Comparison of ENCODE assay signal across 1 cellular context in the genomic region with DNA sequence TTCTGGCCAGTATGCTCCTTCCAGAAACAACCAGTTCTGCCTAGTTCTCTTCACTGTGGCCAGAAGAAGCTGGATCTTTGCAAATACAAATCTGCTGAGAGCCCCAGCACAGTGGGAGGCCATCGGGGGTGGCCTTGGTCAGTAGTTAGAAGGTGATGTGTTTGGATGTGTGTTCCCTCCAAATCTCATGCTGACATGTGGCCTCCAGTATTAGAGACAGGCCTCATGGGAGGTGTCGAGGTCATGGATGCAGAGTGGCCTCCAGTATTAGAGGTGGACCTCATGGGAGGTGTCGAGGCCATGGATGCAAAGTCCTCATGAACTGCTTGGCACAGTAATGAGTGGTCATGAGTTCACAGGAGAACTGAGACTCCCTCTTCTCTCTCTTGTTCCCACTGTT.
TF ChIP-seq lines count a peak whose summit lies in the region.

No MANE protein-coding gene starts in this region.

TF ChIP-seq in GM23338, 12 proteins besides CTCF, POLR2A, EP300 and RAD21 (continued from another document):
- TF ChIP-seq, protein P1, sequence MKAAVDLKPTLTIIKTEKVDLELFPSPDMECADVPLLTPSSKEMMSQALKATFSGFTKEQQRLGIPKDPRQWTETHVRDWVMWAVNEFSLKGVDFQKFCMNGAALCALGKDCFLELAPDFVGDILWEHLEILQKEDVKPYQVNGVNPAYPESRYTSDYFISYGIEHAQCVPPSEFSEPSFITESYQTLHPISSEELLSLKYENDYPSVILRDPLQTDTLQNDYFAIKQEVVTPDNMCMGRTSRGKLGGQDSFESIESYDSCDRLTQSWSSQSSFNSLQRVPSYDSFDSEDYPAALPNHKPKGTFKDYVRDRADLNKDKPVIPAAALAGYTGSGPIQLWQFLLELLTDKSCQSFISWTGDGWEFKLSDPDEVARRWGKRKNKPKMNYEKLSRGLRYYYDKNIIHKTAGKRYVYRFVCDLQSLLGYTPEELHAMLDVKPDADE (IDR thresholded peaks at IDR 0.05): no peak
- TF ChIP-seq, protein P2, sequence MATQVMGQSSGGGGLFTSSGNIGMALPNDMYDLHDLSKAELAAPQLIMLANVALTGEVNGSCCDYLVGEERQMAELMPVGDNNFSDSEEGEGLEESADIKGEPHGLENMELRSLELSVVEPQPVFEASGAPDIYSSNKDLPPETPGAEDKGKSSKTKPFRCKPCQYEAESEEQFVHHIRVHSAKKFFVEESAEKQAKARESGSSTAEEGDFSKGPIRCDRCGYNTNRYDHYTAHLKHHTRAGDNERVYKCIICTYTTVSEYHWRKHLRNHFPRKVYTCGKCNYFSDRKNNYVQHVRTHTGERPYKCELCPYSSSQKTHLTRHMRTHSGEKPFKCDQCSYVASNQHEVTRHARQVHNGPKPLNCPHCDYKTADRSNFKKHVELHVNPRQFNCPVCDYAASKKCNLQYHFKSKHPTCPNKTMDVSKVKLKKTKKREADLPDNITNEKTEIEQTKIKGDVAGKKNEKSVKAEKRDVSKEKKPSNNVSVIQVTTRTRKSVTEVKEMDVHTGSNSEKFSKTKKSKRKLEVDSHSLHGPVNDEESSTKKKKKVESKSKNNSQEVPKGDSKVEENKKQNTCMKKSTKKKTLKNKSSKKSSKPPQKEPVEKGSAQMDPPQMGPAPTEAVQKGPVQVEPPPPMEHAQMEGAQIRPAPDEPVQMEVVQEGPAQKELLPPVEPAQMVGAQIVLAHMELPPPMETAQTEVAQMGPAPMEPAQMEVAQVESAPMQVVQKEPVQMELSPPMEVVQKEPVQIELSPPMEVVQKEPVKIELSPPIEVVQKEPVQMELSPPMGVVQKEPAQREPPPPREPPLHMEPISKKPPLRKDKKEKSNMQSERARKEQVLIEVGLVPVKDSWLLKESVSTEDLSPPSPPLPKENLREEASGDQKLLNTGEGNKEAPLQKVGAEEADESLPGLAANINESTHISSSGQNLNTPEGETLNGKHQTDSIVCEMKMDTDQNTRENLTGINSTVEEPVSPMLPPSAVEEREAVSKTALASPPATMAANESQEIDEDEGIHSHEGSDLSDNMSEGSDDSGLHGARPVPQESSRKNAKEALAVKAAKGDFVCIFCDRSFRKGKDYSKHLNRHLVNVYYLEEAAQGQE (IDR thresholded peaks at IDR 0.05; ENCODE audit: unreplicated experiment): no peak
- TF ChIP-seq, protein P3, sequence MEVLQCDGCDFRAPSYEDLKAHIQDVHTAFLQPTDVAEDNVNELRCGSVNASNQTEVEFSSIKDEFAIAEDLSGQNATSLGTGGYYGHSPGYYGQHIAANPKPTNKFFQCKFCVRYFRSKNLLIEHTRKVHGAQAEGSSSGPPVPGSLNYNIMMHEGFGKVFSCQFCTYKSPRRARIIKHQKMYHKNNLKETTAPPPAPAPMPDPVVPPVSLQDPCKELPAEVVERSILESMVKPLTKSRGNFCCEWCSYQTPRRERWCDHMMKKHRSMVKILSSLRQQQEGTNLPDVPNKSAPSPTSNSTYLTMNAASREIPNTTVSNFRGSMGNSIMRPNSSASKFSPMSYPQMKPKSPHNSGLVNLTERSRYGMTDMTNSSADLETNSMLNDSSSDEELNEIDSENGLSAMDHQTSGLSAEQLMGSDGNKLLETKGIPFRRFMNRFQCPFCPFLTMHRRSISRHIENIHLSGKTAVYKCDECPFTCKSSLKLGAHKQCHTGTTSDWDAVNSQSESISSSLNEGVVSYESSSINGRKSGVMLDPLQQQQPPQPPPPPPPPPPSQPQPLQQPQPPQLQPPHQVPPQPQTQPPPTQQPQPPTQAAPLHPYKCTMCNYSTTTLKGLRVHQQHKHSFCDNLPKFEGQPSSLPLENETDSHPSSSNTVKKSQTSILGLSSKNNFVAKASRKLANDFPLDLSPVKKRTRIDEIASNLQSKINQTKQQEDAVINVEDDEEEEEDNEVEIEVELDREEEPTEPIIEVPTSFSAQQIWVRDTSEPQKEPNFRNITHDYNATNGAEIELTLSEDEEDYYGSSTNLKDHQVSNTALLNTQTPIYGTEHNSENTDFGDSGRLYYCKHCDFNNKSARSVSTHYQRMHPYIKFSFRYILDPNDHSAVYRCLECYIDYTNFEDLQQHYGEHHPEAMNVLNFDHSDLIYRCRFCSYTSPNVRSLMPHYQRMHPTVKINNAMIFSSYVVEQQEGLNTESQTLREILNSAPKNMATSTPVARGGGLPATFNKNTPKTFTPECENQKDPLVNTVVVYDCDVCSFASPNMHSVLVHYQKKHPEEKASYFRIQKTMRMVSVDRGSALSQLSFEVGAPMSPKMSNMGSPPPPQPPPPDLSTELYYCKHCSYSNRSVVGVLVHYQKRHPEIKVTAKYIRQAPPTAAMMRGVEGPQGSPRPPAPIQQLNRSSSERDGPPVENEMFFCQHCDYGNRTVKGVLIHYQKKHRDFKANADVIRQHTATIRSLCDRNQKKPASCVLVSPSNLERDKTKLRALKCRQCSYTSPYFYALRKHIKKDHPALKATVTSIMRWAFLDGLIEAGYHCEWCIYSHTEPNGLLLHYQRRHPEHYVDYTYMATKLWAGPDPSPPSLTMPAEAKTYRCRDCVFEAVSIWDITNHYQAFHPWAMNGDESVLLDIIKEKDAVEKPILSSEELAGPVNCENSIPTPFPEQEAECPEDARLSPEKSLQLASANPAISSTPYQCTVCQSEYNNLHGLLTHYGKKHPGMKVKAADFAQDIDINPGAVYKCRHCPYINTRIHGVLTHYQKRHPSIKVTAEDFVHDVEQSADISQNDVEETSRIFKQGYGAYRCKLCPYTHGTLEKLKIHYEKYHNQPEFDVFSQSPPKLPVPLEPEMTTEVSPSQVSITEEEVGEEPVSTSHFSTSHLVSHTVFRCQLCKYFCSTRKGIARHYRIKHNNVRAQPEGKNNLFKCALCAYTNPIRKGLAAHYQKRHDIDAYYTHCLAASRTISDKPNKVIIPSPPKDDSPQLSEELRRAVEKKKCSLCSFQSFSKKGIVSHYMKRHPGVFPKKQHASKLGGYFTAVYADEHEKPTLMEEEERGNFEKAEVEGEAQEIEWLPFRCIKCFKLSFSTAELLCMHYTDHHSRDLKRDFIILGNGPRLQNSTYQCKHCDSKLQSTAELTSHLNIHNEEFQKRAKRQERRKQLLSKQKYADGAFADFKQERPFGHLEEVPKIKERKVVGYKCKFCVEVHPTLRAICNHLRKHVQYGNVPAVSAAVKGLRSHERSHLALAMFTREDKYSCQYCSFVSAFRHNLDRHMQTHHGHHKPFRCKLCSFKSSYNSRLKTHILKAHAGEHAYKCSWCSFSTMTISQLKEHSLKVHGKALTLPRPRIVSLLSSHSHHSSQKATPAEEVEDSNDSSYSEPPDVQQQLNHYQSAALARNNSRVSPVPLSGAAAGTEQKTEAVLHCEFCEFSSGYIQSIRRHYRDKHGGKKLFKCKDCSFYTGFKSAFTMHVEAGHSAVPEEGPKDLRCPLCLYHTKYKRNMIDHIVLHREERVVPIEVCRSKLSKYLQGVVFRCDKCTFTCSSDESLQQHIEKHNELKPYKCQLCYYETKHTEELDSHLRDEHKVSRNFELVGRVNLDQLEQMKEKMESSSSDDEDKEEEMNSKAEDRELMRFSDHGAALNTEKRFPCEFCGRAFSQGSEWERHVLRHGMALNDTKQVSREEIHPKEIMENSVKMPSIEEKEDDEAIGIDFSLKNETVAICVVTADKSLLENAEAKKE (CRISPR knock-in tag; IDR thresholded peaks at IDR 0.05): no peak
- TF ChIP-seq JUNB (IDR thresholded peaks at IDR 0.05; ENCODE audit: unreplicated experiment): no peak
- TF ChIP-seq ZNF331 (CRISPR knock-in tag; IDR thresholded peaks at IDR 0.05; ENCODE audit: low read depth): no peak
- no peak for TF ChIP-seq EZH2 (IDR thresholded peaks at IDR 0.05; ENCODE audit: low read depth, unreplicated experiment)
- no peak for TF ChIP-seq NANOG (IDR thresholded peaks at IDR 0.05; ENCODE audit: borderline replicate concordance)
- no peak for TF ChIP-seq ZNF114 (CRISPR knock-in tag; IDR thresholded peaks at IDR 0.05)
- TF ChIP-seq EZH2phosphoT487 (IDR thresholded peaks at IDR 0.05; ENCODE audit: unreplicated experiment): no peak
- no peak for TF ChIP-seq STAT1 (IDR thresholded peaks at IDR 0.05; ENCODE audit: unreplicated experiment)
- no peak for TF ChIP-seq POLR2AphosphoS5 (IDR thresholded peaks at IDR 0.05; ENCODE audit: low read depth)
